15 cellular contexts compared by ENCODE assay signal in genomic region chr20:16013631-16014030, GRCh38.
DNase-seq lines count a peak whose midpoint lies in the region; ATAC-seq and TF ChIP-seq lines count a peak whose summit lies in the region.
"Had no signal": no experiment of that assay in that cellular context is flagged by ENCODE, and none has a peak within 500 bp of the region (broad histone marks: within the 10 kb centered on the region; RNA-seq: fewer than 3 reads in every experiment).

No MANE protein-coding gene starts in this region.

- no peak overlapping the region for H2AFZ ChIP-seq in Karpas-422 (ENCODE audit: low read length)
- H2AFZ ChIP-seq: GM23248 had no signal

- H3K4me1 ChIP-seq in Karpas-422 (ENCODE audit: low read length) (peaks cover 8% of the 10 kb centered on the region), left lung (no peaks in the 10 kb centered on the region)

- H3K9me3 ChIP-seq in Karpas-422 (ENCODE audit: low read length), result no peaks in the 10 kb centered on the region
- H3K9me3 ChIP-seq in left lung, result no peaks in the 10 kb centered on the region

- H3K79me2 ChIP-seq in Karpas-422 (ENCODE audit: low read length), result no peaks in the 10 kb centered on the region

- no peak overlapping the region for H3K4me3 ChIP-seq in Karpas-422 (ENCODE audit: low read length)
- H3K4me3 ChIP-seq in left lung, result no peak overlapping the region
- H3K4me3 ChIP-seq: GM23248 had no signal

- H3K27me3 ChIP-seq in Karpas-422 (ENCODE audit: low read length) (no peaks in the 10 kb centered on the region), left lung (no peaks in the 10 kb centered on the region)

- no peaks in the 10 kb centered on the region for H3K36me3 ChIP-seq in Karpas-422 (ENCODE audit: insufficient read depth, low read length)
- no peaks in the 10 kb centered on the region for H3K36me3 ChIP-seq in left lung

- ATAC-seq in HG03439 (IDR thresholded peaks at IDR 0.05; ENCODE audit: unreplicated experiment) (no peak), left lung (no peak)

- H3K9me2 ChIP-seq in Karpas-422 (replicated peaks; ENCODE audit: insufficient read depth, low read length), result no peaks in the 10 kb centered on the region

- no peak overlapping the region for H3K9ac ChIP-seq in Karpas-422 (ENCODE audit: low read length)
- H3K9ac ChIP-seq: GM23248 had no signal

- no peak overlapping the region for H3K27ac ChIP-seq in Karpas-422 (ENCODE audit: low read length)
- no peak overlapping the region for H3K27ac ChIP-seq in left lung
- H3K27ac ChIP-seq: GM23248 had no signal

- peak; percentile 32 for DNase-seq in Karpas-422
- peak; percentile 88 for DNase-seq in NCI-H2171 treated with DMSO at 0.1 percent for 48 hours (lab: John Stamatoyannopoulos, UW)
- peak; percentile 80 to 82 for DNase-seq in cerebellar nuclear complex (lab: John Stamatoyannopoulos, UW)
- no peak for DNase-seq in dedifferentiated amniotic fluid mesenchymal stem cell (ENCODE audit: extremely low spot score)
- DNase-seq in left lung, result no peak
- DNase-seq: Calu3; CD4-positive, alpha-beta memory T cell; COR-L47; DMS79; EL; GF-D8; GM23248; H7; HCEC 1CT had no signal

- intact Hi-C loops in left lung (cut with DNase I), result no loop called here

- no peak overlapping the region for H3K4me2 ChIP-seq in Karpas-422 (ENCODE audit: low read depth, low read length, poor library complexity, severe bottlenecking)

- no peak for TF ChIP-seq CTCF in left lung (IDR thresholded peaks at IDR 0.05)

- no peaks in the 10 kb centered on the region for H4K20me1 ChIP-seq in Karpas-422 (ENCODE audit: insufficient read depth, low read depth, low read length)

Comparison
In these comparisons a context has a peak if more than half of its experiments do, and no peak if none do; other contexts are left out.
1. DNase-seq: peak in Karpas-422 (single experiment), NCI-H2171 treated with DMSO at 0.1 percent for 48 hours (single experiment) and cerebellar nuclear complex (2 of 2); none in dedifferentiated amniotic fluid mesenchymal stem cell (single experiment) and left lung (0 of 2).